ENCODE assay signal across 19 cellular contexts in the genomic region with DNA sequence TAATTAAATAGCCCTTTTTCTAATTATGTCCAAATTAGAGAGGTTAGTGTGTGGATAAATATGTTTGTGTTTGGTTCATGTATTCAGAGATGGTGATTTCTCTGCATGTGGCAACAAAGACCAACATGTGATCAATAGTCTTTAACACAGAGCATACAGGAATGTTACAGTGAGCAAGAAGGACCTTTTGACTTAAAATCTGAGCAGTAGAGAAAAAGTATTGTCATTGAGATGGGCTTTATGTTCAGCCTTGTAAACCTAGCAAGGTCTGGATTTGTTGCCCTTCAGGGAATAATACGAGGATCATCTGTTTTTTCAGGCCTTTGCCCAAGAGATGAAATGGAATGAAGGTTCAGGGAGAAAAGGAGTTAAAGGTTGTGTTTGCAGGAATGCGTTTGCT.
DNase-seq lines count a peak whose midpoint lies in the region; ATAC-seq and TF ChIP-seq lines count a peak whose summit lies in the region.
"Had no signal": no experiment of that assay in that cellular context is flagged by ENCODE, and none has a peak within 500 bp of the region (broad histone marks: within the 10 kb centered on the region; RNA-seq: fewer than 3 reads in every experiment).

No MANE protein-coding gene starts in this region.

- H3K4me1 Mint-ChIP-seq in progenitor cell of endocrine pancreas (ENCODE audit: low read depth) (peaks cover 24% of the 10 kb centered on the region), MCF 10A (ENCODE audit: insufficient read depth, unreplicated experiment) (no peaks in the 10 kb centered on the region)
- H3K4me1 Mint-ChIP-seq: CD14-positive monocyte; CD4-positive, alpha-beta memory T cell; IgD-negative memory B cell had no signal

- TF ChIP-seq POLR2A in HCT116 (IDR thresholded peaks at IDR 0.05; ENCODE audit: borderline replicate concordance, extremely low read depth, insufficient read depth, insufficient read length) = no peak
- TF ChIP-seq POLR2A in right lobe of liver (IDR thresholded peaks at IDR 0.05) = no peak

- RAD21 ChIA-PET in HCT116 (lab: Charles Lee; ENCODE audit: low non-redundant PET in 1 of 2, low total read pairs in 2 of 2, uncharacterized antibody in 2 of 2, unreplicated experiment in 2 of 2) = no interaction called here

- no peak overlapping the region for H3K4me3 ChIP-seq in HCT116 (replicated peaks in 1 of 2; ENCODE audit: low read depth in 1 of 2, low read length in 2 of 2)
- H3K4me3 ChIP-seq in right lobe of liver = no peak overlapping the region
- H3K4me3 ChIP-seq: BLaER1, GM23248 had no signal

- no peak overlapping the region for H3K4me3 Mint-ChIP-seq in progenitor cell of endocrine pancreas (ENCODE audit: low read depth)
- no peak overlapping the region for H3K4me3 Mint-ChIP-seq in MCF 10A (ENCODE audit: unreplicated experiment)
- H3K4me3 Mint-ChIP-seq: CD14-positive monocyte; CD4-positive, alpha-beta memory T cell; H9; IgD-negative memory B cell had no signal

- TF ChIP-seq CTCF in HCT116 (IDR thresholded peaks at IDR 0.05 in 2 of 3, conservative IDR thresholded peaks at IDR 0.05 in 1 of 3; ENCODE audit: borderline replicate concordance in 1 of 3, insufficient read depth in 1 of 3, low read depth in 2 of 3, low read length in 2 of 3) (no peak), VCaP (conservative IDR thresholded peaks at IDR 0.05) (no peak), progenitor cell of endocrine pancreas (IDR thresholded peaks at IDR 0.05; ENCODE audit: unreplicated experiment) (no peak), MCF 10A (IDR thresholded peaks at IDR 0.05; ENCODE audit: unreplicated experiment) (no peak), right lobe of liver (IDR thresholded peaks at IDR 0.05) (no peak)

- no peaks in the 10 kb centered on the region for H4K20me1 ChIP-seq in HCT116 (ENCODE audit: insufficient read depth)
- H4K20me1 ChIP-seq: BLaER1 had no signal

- DNase-seq in HCT116 (ENCODE audit: low read depth, low spot score) = no peak
- no peak for DNase-seq in progenitor cell of endocrine pancreas (ENCODE audit: low spot score, unreplicated experiment)
- no peak for DNase-seq in MCF 10A (ENCODE audit: unreplicated experiment)
- no peak for DNase-seq in right lobe of liver
- DNase-seq: ACHN; AML-193; CD4-positive, alpha-beta memory T cell; DMS153; DMS79; GDM1; GM23248; H9; KBM-7 had no signal

- H3K9me2 ChIP-seq in HCT116 (ENCODE audit: insufficient read depth) = no peaks in the 10 kb centered on the region

- H3K36me3 Mint-ChIP-seq in progenitor cell of endocrine pancreas (ENCODE audit: insufficient read depth) (no peaks in the 10 kb centered on the region), MCF 10A (ENCODE audit: insufficient read depth, unreplicated experiment) (peaks cover 6% of the 10 kb centered on the region)
- H3K36me3 Mint-ChIP-seq: CD14-positive monocyte; CD4-positive, alpha-beta memory T cell; IgD-negative memory B cell had no signal

- 47% methylated on average over 2 of the region's 2 CpGs for WGBS in right lobe of liver (ENCODE audit: insufficient coverage, low coverage, low lambda C conversion rate, missing lambda C conversion rate)

- H3K9me3 ChIP-seq in HCT116 (ENCODE audit: control insufficient read depth in 1 of 2, insufficient read depth in 1 of 2, low read depth in 1 of 2, low read length in 2 of 2) = no peaks in the 10 kb centered on the region
- no peaks in the 10 kb centered on the region for H3K9me3 ChIP-seq in right lobe of liver
- H3K9me3 ChIP-seq: BLaER1 had no signal

- POLR2A ChIA-PET in HCT116 (lab: Charles Lee) (no interaction called here), MCF 10A (lab: Yijun Ruan, JAX) (no interaction called here)

- H3K4me1 ChIP-seq in HCT116 (ENCODE audit: control insufficient read depth in 1 of 2, insufficient read depth in 2 of 2, low read length in 2 of 2) (peaks cover 0 to 19% of the 10 kb centered on the region in 2 experiments; a peak in 2 of 4 replicates), right lobe of liver (no peaks in the 10 kb centered on the region)
- H3K4me1 ChIP-seq: BLaER1 had no signal

- no peak overlapping the region for H3K4me2 ChIP-seq in HCT116 (ENCODE audit: low read length)
- H3K4me2 ChIP-seq: BLaER1 had no signal

- BruUV-seq in HCT116 (replicated peaks; lab: Mats Ljungman, UMichigan) (no TSS peak), MCF 10A (replicated peaks; lab: Mats Ljungman, UMichigan) (no TSS peak)

- intact Hi-C loops in HCT116 (cut with micrococcal nuclease) (no loop called here), MCF 10A (cut with micrococcal nuclease) (no loop called here), right lobe of liver (cut with DNase I) (no loop called here)

- H3K9me3 Mint-ChIP-seq in progenitor cell of endocrine pancreas (ENCODE audit: low read depth) (peaks cover 3% of the 10 kb centered on the region), MCF 10A (ENCODE audit: unreplicated experiment) (no peaks in the 10 kb centered on the region)

- H3K36me3 ChIP-seq in HCT116 (ENCODE audit: control insufficient read depth in 1 of 2, insufficient read depth in 2 of 2, low read length in 2 of 2) (no peaks in the 10 kb centered on the region), right lobe of liver (no peaks in the 10 kb centered on the region)
- H3K36me3 ChIP-seq: BLaER1 had no signal

- no peak for TF ChIP-seq RAD21 in HCT116 (IDR thresholded peaks at IDR 0.05; ENCODE audit: low read depth)

- H3K9ac ChIP-seq in HCT116 (ENCODE audit: low read length) = no peak overlapping the region
- H3K9ac ChIP-seq: BLaER1, GM23248 had no signal

- no peaks in the 10 kb centered on the region for H3K27me3 Mint-ChIP-seq in progenitor cell of endocrine pancreas
- H3K27me3 Mint-ChIP-seq in MCF 10A (ENCODE audit: insufficient read depth, unreplicated experiment) = no peaks in the 10 kb centered on the region
- H3K27me3 Mint-ChIP-seq: IgD-negative memory B cell had no signal

- no peaks in the 10 kb centered on the region for H3K79me2 ChIP-seq in HCT116 (ENCODE audit: insufficient read depth, low read length)

- peak overlapping the region; percentile 97 for H2AFZ ChIP-seq in HCT116 (ENCODE audit: low read depth, low read length, poor library complexity, severe bottlenecking)
- H2AFZ ChIP-seq: GM23248 had no signal

- CTCF ChIA-PET in HCT116 (lab: Charles Lee) = no interaction called here
- CTCF ChIA-PET in MCF 10A (lab: Yijun Ruan, JAX) = no interaction called here

- H3K27ac Mint-ChIP-seq in progenitor cell of endocrine pancreas (peak overlapping the region; percentile 17), MCF 10A (ENCODE audit: low read depth, unreplicated experiment) (no peak overlapping the region)
- H3K27ac Mint-ChIP-seq: CD14-positive monocyte; CD4-positive, alpha-beta memory T cell; IgD-negative memory B cell had no signal

- H3K27me3 ChIP-seq in HCT116 (ENCODE audit: insufficient read depth, low read length) = no peaks in the 10 kb centered on the region
- no peaks in the 10 kb centered on the region for H3K27me3 ChIP-seq in right lobe of liver
- H3K27me3 ChIP-seq: BLaER1 had no signal

- ATAC-seq in HCT116 (no peak), right lobe of liver (no peak), esophagus mucosa (no peak)

- H3K27ac ChIP-seq in HCT116 (ENCODE audit: low read depth, low read length) = no peak overlapping the region
- peak overlapping the region; percentile 66 for H3K27ac ChIP-seq in VCaP
- no peak overlapping the region for H3K27ac ChIP-seq in right lobe of liver
- H3K27ac ChIP-seq: BLaER1, GM23248, HL-60 had no signal

TF ChIP-seq in HCT116, 20 proteins besides CTCF, POLR2A, EP300 and RAD21:
- TF ChIP-seq CEBPB (IDR thresholded peaks at IDR 0.05; ENCODE audit: low read depth) = no peak
- TF ChIP-seq, protein P1, sequence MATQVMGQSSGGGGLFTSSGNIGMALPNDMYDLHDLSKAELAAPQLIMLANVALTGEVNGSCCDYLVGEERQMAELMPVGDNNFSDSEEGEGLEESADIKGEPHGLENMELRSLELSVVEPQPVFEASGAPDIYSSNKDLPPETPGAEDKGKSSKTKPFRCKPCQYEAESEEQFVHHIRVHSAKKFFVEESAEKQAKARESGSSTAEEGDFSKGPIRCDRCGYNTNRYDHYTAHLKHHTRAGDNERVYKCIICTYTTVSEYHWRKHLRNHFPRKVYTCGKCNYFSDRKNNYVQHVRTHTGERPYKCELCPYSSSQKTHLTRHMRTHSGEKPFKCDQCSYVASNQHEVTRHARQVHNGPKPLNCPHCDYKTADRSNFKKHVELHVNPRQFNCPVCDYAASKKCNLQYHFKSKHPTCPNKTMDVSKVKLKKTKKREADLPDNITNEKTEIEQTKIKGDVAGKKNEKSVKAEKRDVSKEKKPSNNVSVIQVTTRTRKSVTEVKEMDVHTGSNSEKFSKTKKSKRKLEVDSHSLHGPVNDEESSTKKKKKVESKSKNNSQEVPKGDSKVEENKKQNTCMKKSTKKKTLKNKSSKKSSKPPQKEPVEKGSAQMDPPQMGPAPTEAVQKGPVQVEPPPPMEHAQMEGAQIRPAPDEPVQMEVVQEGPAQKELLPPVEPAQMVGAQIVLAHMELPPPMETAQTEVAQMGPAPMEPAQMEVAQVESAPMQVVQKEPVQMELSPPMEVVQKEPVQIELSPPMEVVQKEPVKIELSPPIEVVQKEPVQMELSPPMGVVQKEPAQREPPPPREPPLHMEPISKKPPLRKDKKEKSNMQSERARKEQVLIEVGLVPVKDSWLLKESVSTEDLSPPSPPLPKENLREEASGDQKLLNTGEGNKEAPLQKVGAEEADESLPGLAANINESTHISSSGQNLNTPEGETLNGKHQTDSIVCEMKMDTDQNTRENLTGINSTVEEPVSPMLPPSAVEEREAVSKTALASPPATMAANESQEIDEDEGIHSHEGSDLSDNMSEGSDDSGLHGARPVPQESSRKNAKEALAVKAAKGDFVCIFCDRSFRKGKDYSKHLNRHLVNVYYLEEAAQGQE (IDR thresholded peaks at IDR 0.05; ENCODE audit: low read depth) = no peak
